In genomic region chr6:112203577-112204349, GRCh38 we compare ENCODE assay signal across 10 cellular contexts. TPM values are rescaled to one million over a fixed set of nuclear protein-coding genes. Genes with fewer than 3 reads are reported as not detected.
DNase-seq lines count a peak whose midpoint lies in the region; ATAC-seq, FAIRE-seq and TF ChIP-seq lines count a peak whose summit lies in the region.
"Had no signal": no experiment of that assay in that cellular context is flagged by ENCODE, and none has a peak within 500 bp of the region (broad histone marks: within the 10 kb centered on the region; RNA-seq: fewer than 3 reads in every experiment).

No MANE protein-coding gene starts in this region.

- 38 to 72% methylated on average over 6 of the region's 6 CpGs for WGBS in sigmoid colon, 2 donors
- WGBS in lower leg skin, 2 donors: 63 to 65% methylated on average over 6 of the region's 6 CpGs

- FAIRE-seq in GM19239 (lab: Jason Lieb, UNC): peak; percentile 42

- peaks cover 3% of the 10 kb centered on the region for H3K9me3 Mint-ChIP-seq in progenitor cell of endocrine pancreas (ENCODE audit: low read depth)

- TF ChIP-seq POLR2A in sigmoid colon (IDR thresholded peaks at IDR 0.05): no peak
- no peak for TF ChIP-seq POLR2A in lower leg skin (IDR thresholded peaks at IDR 0.05)

- H3K27me3 ChIP-seq in sigmoid colon: no peaks in the 10 kb centered on the region

- H3K9me3 ChIP-seq in sigmoid colon: no peaks in the 10 kb centered on the region

- H3K4me1 ChIP-seq in sigmoid colon: peaks cover 0 to 49% (median 36%) of the 10 kb centered on the region in 4 donors
- H3K4me1 ChIP-seq: parathyroid adenoma had no signal

- H3K27ac ChIP-seq in sigmoid colon: peak overlapping the region; percentile 45 to 74 (median 60)
- H3K27ac ChIP-seq: parathyroid adenoma had no signal

- H3K27ac Mint-ChIP-seq in progenitor cell of endocrine pancreas: no peak overlapping the region

- no peaks in the 10 kb centered on the region for H3K27me3 Mint-ChIP-seq in progenitor cell of endocrine pancreas

- DNase-seq in GM19239 (ENCODE audit: insufficient read length, low spot score) (no peak), dermis microvascular lymphatic vessel endothelial cell (ENCODE audit: low read depth in 2 of 2) (peak; percentile 74 to 92), sigmoid colon (no peak), progenitor cell of endocrine pancreas (ENCODE audit: low spot score, unreplicated experiment) (no peak), GOT3 (lab: John Stamatoyannopoulos, UW) (no peak), NCI-H1417 (lab: John Stamatoyannopoulos, UW) (no peak), lower leg skin (ENCODE audit: low spot score in 2 of 2) (no peak)
- DNase-seq: amygdala had no signal

- TF ChIP-seq CTCF in sigmoid colon (IDR thresholded peaks at IDR 0.05) (no peak), progenitor cell of endocrine pancreas (IDR thresholded peaks at IDR 0.05; ENCODE audit: unreplicated experiment) (no peak), lower leg skin (IDR thresholded peaks at IDR 0.05) (no peak)

- H3K4me3 ChIP-seq in sigmoid colon (no peak overlapping the region), lower leg skin (ENCODE audit: low read depth, poor library complexity, severe bottlenecking) (no peak overlapping the region)

- H3K4me1 Mint-ChIP-seq in progenitor cell of endocrine pancreas (ENCODE audit: low read depth): no peaks in the 10 kb centered on the region

- TF ChIP-seq EP300 in sigmoid colon (IDR thresholded peaks at IDR 0.05): no peak

- no peak overlapping the region for H3K4me3 Mint-ChIP-seq in progenitor cell of endocrine pancreas (ENCODE audit: low read depth)

- no peaks in the 10 kb centered on the region for H3K36me3 Mint-ChIP-seq in progenitor cell of endocrine pancreas (ENCODE audit: insufficient read depth)

- ATAC-seq in HG03460 (IDR thresholded peaks at IDR 0.05; ENCODE audit: unreplicated experiment): peak; percentile 53

- intact Hi-C loops in sigmoid colon (cut with DNase I): no loop called here
- intact Hi-C loops in lower leg skin (cut with DNase I; ENCODE audit: low total_unique reads): no loop called here

- peaks cover 0 to 65% (median 5%) of the 10 kb centered on the region in 4 donors for H3K36me3 ChIP-seq in sigmoid colon

RNA-seq across cellular contexts. Expression of gene LAMA4, which starts 50.6 kb away (rescaled TPM):
- total RNA-seq in dermis microvascular lymphatic vessel endothelial cell: 497 and 606 TPM in 2 replicates
- 100 to 1,000 TPM in 3 of 4 donors, 10 to 100 TPM in 1; 95.3 to 225 (median 140) TPM for total RNA-seq in sigmoid colon
- polyA plus RNA-seq in sigmoid colon: 10 to 100 TPM in 1 of 3 donors, 1 to 10 TPM in 2; 6.9 to 16.6 (median 9.0) TPM
- total RNA-seq in progenitor cell of endocrine pancreas: 1.1 and 2.1 TPM in 2 replicates
- total RNA-seq in lower leg skin: 10 to 100 TPM; 11.0 to 18.7 (median 17.4) TPM

Comparison
In these comparisons a context has a peak if more than half of its experiments do, and no peak if none do; other contexts are left out.
1. DNase-seq: peak in dermis microvascular lymphatic vessel endothelial cell (2 of 2); none in GM19239 (single experiment), sigmoid colon (single experiment), progenitor cell of endocrine pancreas (single experiment), GOT3 (single experiment), NCI-H1417 (0 of 3) and lower leg skin (0 of 2).
2. RNA of gene LAMA4, which starts 50.6 kb away (total RNA-seq): 497 to 606 TPM in dermis microvascular lymphatic vessel endothelial cell and 95.3 to 225 TPM in sigmoid colon; 11.0 to 18.7 TPM in lower leg skin and 1.1 to 2.1 TPM in progenitor cell of endocrine pancreas; every median in the first group is over 4 times any median in the second.